Comparison of ENCODE assay signal across 21 cellular contexts in genomic region chr12:15625075-15625474, GRCh38.
A peak's percentile ranks its signal among the peaks of the same experiment; 100 is the strongest.
DNase-seq lines count a peak whose midpoint lies in the region; ATAC-seq, FAIRE-seq and TF ChIP-seq lines count a peak whose summit lies in the region.
"Had no signal": no experiment of that assay in that cellular context is flagged by ENCODE, and none has a peak within 500 bp of the region (broad histone marks: within the 10 kb centered on the region; RNA-seq: fewer than 3 reads in every experiment).

No MANE protein-coding gene starts in this region.

- peak overlapping the region; percentile 56 for H3K27ac Mint-ChIP-seq in chondrocyte (ENCODE audit: unreplicated experiment)
- H3K27ac Mint-ChIP-seq: CD4-positive, alpha-beta memory T cell; HFFc6 had no signal

- CTCF ChIA-PET in A549 (lab: Yijun Ruan, JAX), result interaction anchor here (0.6 to 0.8 kb wide), 3 partner anchors 33 to 1263 kb away, joined by 3 to 4 read pairs (median 3); no protein-coding TSS in a partner anchor

- WGBS in A549 (ENCODE audit: missing lambda C conversion rate), result 93% methylated on average over 2 of the region's 2 CpGs
- 90 to 100% (median 96%) methylated on average over 2 of the region's 2 CpGs for WGBS in adrenal gland, 4 donors

- no peak for TF ChIP-seq EP300 in A549 (IDR thresholded peaks at IDR 0.05)

- H3K4me1 Mint-ChIP-seq in chondrocyte (ENCODE audit: low read depth), result peaks cover 73% of the 10 kb centered on the region
- no peaks in the 10 kb centered on the region for H3K4me1 Mint-ChIP-seq in activated T-cell treated with anti-CD3 and anti-CD28 coated beads, Interleukin-2, amount 50 U/mL, for 4 hours (ENCODE audit: low read depth)

- intact Hi-C loops in adrenal gland (cut with DNase I), result no loop called here

- TF ChIP-seq POLR2A in A549 (IDR thresholded peaks at IDR 0.05; ENCODE audit: low read length), result no peak
- no peak for TF ChIP-seq POLR2A in adrenal gland (IDR thresholded peaks at IDR 0.05)

- H3K27ac ChIP-seq in A549 (peak overlapping the region; percentile 49 to 58; a peak in 5 of 6 replicates), ACC112 (ENCODE audit: low read depth, low read length) (peak overlapping the region; percentile 25), osteoblast (ENCODE audit: low read depth, low read length) (peak overlapping the region; percentile 26), adrenal gland (no peak overlapping the region)
- H3K27ac ChIP-seq: BLaER1 had no signal

- H3K4me3 ChIP-seq in A549 (no peak overlapping the region), ACC112 (ENCODE audit: low read depth, low read length) (no peak overlapping the region), osteoblast (ENCODE audit: insufficient read depth, low read length) (no peak overlapping the region), adrenal gland (no peak overlapping the region)
- H3K4me3 ChIP-seq: BLaER1, GM12878 had no signal

- H3K9me3 Mint-ChIP-seq in chondrocyte (ENCODE audit: low read depth), result no peaks in the 10 kb centered on the region
- H3K9me3 Mint-ChIP-seq in activated T-cell treated with anti-CD3 and anti-CD28 coated beads, Interleukin-2, amount 50 U/mL, for 4 hours, result no peaks in the 10 kb centered on the region
- H3K9me3 Mint-ChIP-seq: CD4-positive, alpha-beta memory T cell; HFFc6 had no signal

- FAIRE-seq in A549 (lab: Jason Lieb, UNC), result no peak
- FAIRE-seq: A204.1, GM12878, HTR-8/SVneo had no signal

- no peak for ATAC-seq in A549
- no peak for ATAC-seq in activated T-cell treated with anti-CD3 and anti-CD28 coated beads, Interleukin-2, amount 50 U/mL, for 4 hours
- ATAC-seq: GM12878, HCT116 had no signal

- H3K4me2 ChIP-seq in A549 (peak overlapping the region; percentile 30), osteoblast (ENCODE audit: insufficient read depth, low read length) (no peak overlapping the region)
- H3K4me2 ChIP-seq: BLaER1 had no signal

- DNase-seq in A549 (ENCODE audit: low read depth in 1 of 2, low spot score in 1 of 2), result no peak
- no peak for DNase-seq in chondrocyte (ENCODE audit: low spot score)
- no peak for DNase-seq in osteoblast (ENCODE audit: insufficient read length, low spot score, missing footprints)
- DNase-seq in adrenal gland, result no peak
- no peak for DNase-seq in SKM-1 (lab: John Stamatoyannopoulos, UW; ENCODE audit: unreplicated experiment)
- DNase-seq in activated T-cell treated with anti-CD3 and anti-CD28 coated beads, Interleukin-2, amount 50 U/mL, for 4 hours, result no peak
- no peak for DNase-seq in kidney glomerular epithelial cell (lab: John Stamatoyannopoulos, UW)
- DNase-seq: CD4-positive, alpha-beta memory T cell; DMS153; DND-41; EL; GOT3; H7; HFFc6 had no signal

- H3K9me3 ChIP-seq in A549, result no peaks in the 10 kb centered on the region
- no peaks in the 10 kb centered on the region for H3K9me3 ChIP-seq in osteoblast (ENCODE audit: low read depth, low read length)
- no peaks in the 10 kb centered on the region for H3K9me3 ChIP-seq in adrenal gland (replicated peaks in 1 of 3)
- H3K9me3 ChIP-seq: BLaER1 had no signal

- no peak overlapping the region for H2AFZ ChIP-seq in ACC112 (ENCODE audit: low read length, unreplicated experiment)
- no peak overlapping the region for H2AFZ ChIP-seq in osteoblast (ENCODE audit: low read length)

- H3K27me3 ChIP-seq in ACC112 (ENCODE audit: insufficient read depth, low read length) (no peaks in the 10 kb centered on the region), osteoblast (ENCODE audit: insufficient read depth, low read length) (no peaks in the 10 kb centered on the region), adrenal gland (no peaks in the 10 kb centered on the region)
- H3K27me3 ChIP-seq: BLaER1 had no signal

- POLR2A ChIA-PET in A549 (lab: Yijun Ruan, JAX), result no interaction called here

- H3K4me3 Mint-ChIP-seq in chondrocyte (ENCODE audit: unreplicated experiment), result no peak overlapping the region
- H3K4me3 Mint-ChIP-seq in activated T-cell treated with anti-CD3 and anti-CD28 coated beads, Interleukin-2, amount 50 U/mL, for 4 hours, result no peak overlapping the region
- H3K4me3 Mint-ChIP-seq: CD14-positive monocyte; CD4-positive, alpha-beta memory T cell; HFFc6 had no signal

- peaks cover 46% of the 10 kb centered on the region for H3K4me1 ChIP-seq in A549
- peaks cover 34% of the 10 kb centered on the region for H3K4me1 ChIP-seq in ACC112 (ENCODE audit: control insufficient read depth, insufficient read depth, low read length, unreplicated experiment)
- H3K4me1 ChIP-seq in osteoblast (ENCODE audit: insufficient read depth, low read length), result peaks cover 27% of the 10 kb centered on the region
- peaks cover under 1 to 33% of the 10 kb centered on the region in 2 donors for H3K4me1 ChIP-seq in adrenal gland (replicated peaks in 1 of 2)

- peaks cover 14% of the 10 kb centered on the region for H3K79me2 ChIP-seq in ACC112 (ENCODE audit: control insufficient read depth, insufficient read depth, low read length, unreplicated experiment)
- H3K79me2 ChIP-seq in osteoblast (ENCODE audit: insufficient read depth, low read length), result peaks cover 35% of the 10 kb centered on the region

- H3K36me3 Mint-ChIP-seq in chondrocyte (ENCODE audit: low read depth), result peaks cover 31% of the 10 kb centered on the region
- peaks cover 2% of the 10 kb centered on the region for H3K36me3 Mint-ChIP-seq in activated T-cell treated with anti-CD3 and anti-CD28 coated beads, Interleukin-2, amount 50 U/mL, for 4 hours (ENCODE audit: insufficient read depth)
- H3K36me3 Mint-ChIP-seq: CD14-positive monocyte; CD4-positive, alpha-beta memory T cell had no signal

- H3K27me3 Mint-ChIP-seq in chondrocyte (ENCODE audit: low read depth), result no peaks in the 10 kb centered on the region
- peaks cover 4% of the 10 kb centered on the region for H3K27me3 Mint-ChIP-seq in activated T-cell treated with anti-CD3 and anti-CD28 coated beads, Interleukin-2, amount 50 U/mL, for 4 hours (ENCODE audit: low read depth)
- H3K27me3 Mint-ChIP-seq: CD4-positive, alpha-beta memory T cell had no signal

- no peak for TF ChIP-seq RAD21 in A549 (conservative IDR thresholded peaks at IDR 0.05 in 1 of 2, IDR thresholded peaks at IDR 0.05 in 1 of 2)

- H4K20me1 ChIP-seq in osteoblast (ENCODE audit: insufficient read depth, low read length), result no peaks in the 10 kb centered on the region
- H4K20me1 ChIP-seq: BLaER1 had no signal

- H3K36me3 ChIP-seq in ACC112 (ENCODE audit: insufficient read depth, low read length) (peaks cover 51% of the 10 kb centered on the region), osteoblast (ENCODE audit: insufficient read depth, low read length) (peaks cover 49% of the 10 kb centered on the region), adrenal gland (replicated peaks in 1 of 2) (no peaks in the 10 kb centered on the region)
- H3K36me3 ChIP-seq: BLaER1 had no signal

- TF ChIP-seq CTCF in A549 (IDR thresholded peaks at IDR 0.05) (no peak), chondrocyte (IDR thresholded peaks at IDR 0.05) (no peak), osteoblast (IDR thresholded peaks at IDR 0.05; ENCODE audit: extremely low read depth, low read depth, low read length) (no peak), adrenal gland (IDR thresholded peaks at IDR 0.05) (no peak)

TF ChIP-seq in A549, 52 proteins besides CTCF, POLR2A, EP300 and RAD21:
- TF ChIP-seq CHD4 (IDR thresholded peaks at IDR 0.05; ENCODE audit: borderline replicate concordance), result no peak
- no peak for TF ChIP-seq CBX8 (IDR thresholded peaks at IDR 0.05)
- no peak for TF ChIP-seq RCOR1 (IDR thresholded peaks at IDR 0.05; ENCODE audit: low read depth, low read length)

Comparison
In these comparisons a context has a peak if more than half of its experiments do, and no peak if none do; other contexts are left out.
1. H3K27ac ChIP-seq: peak in A549 (2 of 2), ACC112 (single experiment) and osteoblast (single experiment); none in adrenal gland (0 of 5).